In genomic region chr12:5827591-5827990, GRCh38 we compare ENCODE assay signal across 2 cellular contexts.
TF ChIP-seq lines count a peak whose summit lies in the region.

No MANE protein-coding gene starts in this region.

TF ChIP-seq in A549, 52 proteins besides CTCF, POLR2A, EP300 and RAD21 (continued from another document):
- no peak for TF ChIP-seq EHF (CRISPR knock-in tag; IDR thresholded peaks at IDR 0.05)

TF ChIP-seq in GM23338, 12 proteins besides CTCF, POLR2A, EP300 and RAD21:
- TF ChIP-seq, protein P1, sequence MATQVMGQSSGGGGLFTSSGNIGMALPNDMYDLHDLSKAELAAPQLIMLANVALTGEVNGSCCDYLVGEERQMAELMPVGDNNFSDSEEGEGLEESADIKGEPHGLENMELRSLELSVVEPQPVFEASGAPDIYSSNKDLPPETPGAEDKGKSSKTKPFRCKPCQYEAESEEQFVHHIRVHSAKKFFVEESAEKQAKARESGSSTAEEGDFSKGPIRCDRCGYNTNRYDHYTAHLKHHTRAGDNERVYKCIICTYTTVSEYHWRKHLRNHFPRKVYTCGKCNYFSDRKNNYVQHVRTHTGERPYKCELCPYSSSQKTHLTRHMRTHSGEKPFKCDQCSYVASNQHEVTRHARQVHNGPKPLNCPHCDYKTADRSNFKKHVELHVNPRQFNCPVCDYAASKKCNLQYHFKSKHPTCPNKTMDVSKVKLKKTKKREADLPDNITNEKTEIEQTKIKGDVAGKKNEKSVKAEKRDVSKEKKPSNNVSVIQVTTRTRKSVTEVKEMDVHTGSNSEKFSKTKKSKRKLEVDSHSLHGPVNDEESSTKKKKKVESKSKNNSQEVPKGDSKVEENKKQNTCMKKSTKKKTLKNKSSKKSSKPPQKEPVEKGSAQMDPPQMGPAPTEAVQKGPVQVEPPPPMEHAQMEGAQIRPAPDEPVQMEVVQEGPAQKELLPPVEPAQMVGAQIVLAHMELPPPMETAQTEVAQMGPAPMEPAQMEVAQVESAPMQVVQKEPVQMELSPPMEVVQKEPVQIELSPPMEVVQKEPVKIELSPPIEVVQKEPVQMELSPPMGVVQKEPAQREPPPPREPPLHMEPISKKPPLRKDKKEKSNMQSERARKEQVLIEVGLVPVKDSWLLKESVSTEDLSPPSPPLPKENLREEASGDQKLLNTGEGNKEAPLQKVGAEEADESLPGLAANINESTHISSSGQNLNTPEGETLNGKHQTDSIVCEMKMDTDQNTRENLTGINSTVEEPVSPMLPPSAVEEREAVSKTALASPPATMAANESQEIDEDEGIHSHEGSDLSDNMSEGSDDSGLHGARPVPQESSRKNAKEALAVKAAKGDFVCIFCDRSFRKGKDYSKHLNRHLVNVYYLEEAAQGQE (IDR thresholded peaks at IDR 0.05; ENCODE audit: unreplicated experiment), result no peak
- TF ChIP-seq ZNF331 (CRISPR knock-in tag; IDR thresholded peaks at IDR 0.05; ENCODE audit: low read depth) (no peak), POLR2AphosphoS5 (IDR thresholded peaks at IDR 0.05; ENCODE audit: low read depth) (no peak), CREB1 (CRISPR knock-in tag; IDR thresholded peaks at IDR 0.05; ENCODE audit: low read depth) (no peak), STAT1 (IDR thresholded peaks at IDR 0.05; ENCODE audit: unreplicated experiment) (no peak), EZH2phosphoT487 (IDR thresholded peaks at IDR 0.05; ENCODE audit: unreplicated experiment) (no peak)
